In the genomic region with DNA sequence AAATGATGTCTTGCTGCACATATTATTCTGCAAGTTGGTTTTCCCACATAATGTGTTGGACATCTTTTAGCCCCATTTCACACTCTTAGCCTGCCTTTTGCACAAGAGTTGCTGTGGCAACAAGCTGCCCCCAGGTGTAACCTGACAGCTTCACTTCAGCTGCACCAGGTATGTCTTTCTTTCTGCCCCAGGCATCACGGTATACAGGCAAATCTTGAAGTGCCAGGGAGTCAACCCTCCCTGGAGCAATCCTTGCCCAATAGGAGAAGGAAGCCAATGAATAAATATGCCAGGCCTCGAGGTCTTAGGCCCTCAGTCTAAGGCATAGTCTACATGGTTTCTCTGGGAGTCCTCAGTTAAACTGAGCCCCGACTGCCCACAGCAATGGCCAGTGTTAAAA, we compare ENCODE assay signal across 27 cellular contexts. TPM values are rescaled to one million over a fixed set of nuclear protein-coding genes. Genes with fewer than 3 reads are reported as not detected.
"Had no signal": no experiment of that assay in that cellular context is flagged by ENCODE, and none has a peak within 500 bp of the region (broad histone marks: within the 10 kb centered on the region; RNA-seq: fewer than 3 reads in every experiment).

No MANE protein-coding gene starts in this region.

- DNase-seq: activated CD4-positive, alpha-beta T cell treated with anti-CD3 and anti-CD28 coated beads for 4 hours; activated CD8-positive, alpha-beta memory T cell treated with anti-CD3 and anti-CD28 coated beads, Interleukin-2, amount 50 U/mL, for 48 hours; activated CD8-positive, alpha-beta T cell treated with anti-CD3 and anti-CD28 coated beads, Interleukin-2, amount 10 ng/mL, durations not matched to agents 7 days and 5 days; activated naive CD4-positive, alpha-beta T cell treated with anti-CD3 and anti-CD28 coated beads, Interleukin-2, amount 50 U/mL, for 16 hours; activated naive CD8-positive, alpha-beta T cell treated with anti-CD3 and anti-CD28 coated beads, Interleukin-2, amount 10 ng/mL, durations not matched to agents 7 days and 5 days; activated T-cell treated with anti-CD3 and anti-CD28 coated beads, Interleukin-2, amount 50 U/mL, for 1 hour; adrenal gland; anterior cingulate cortex; cerebellar nuclear complex; Kasumi-1; KBM-7; NCI-H1105 treated with DMSO at 0.1 percent for 48 hours; NCI-H1436 treated with DMSO at 0.1 percent for 48 hours; NCI-H187; NCI-H2081; NCI-H2171; NCI-H2227 treated with DMSO at 0.1 percent for 48 hours; NCI-H526; NCI-H82; PC-3; SHP77 treated with DMSO at 0.1 percent for 48 hours; T-helper 17 cell; T1000 had no signal

- H3K36me3 ChIP-seq: adrenal gland had no signal

- H3K27me3 ChIP-seq: adrenal gland had no signal

- H3K4me3 ChIP-seq: adrenal gland had no signal

- ATAC-seq: activated CD4-positive, CD25-positive, alpha-beta regulatory T cell treated with anti-CD3 and anti-CD28 coated beads, Interleukin-2, amount 50 U/mL, for 24 hours; activated CD8-positive, alpha-beta T cell treated with anti-CD3 and anti-CD28 coated beads, Interleukin-2, amount 10 ng/mL, durations not matched to agents 7 days and 5 days; PC-3; T-helper 17 cell had no signal

RNA-seq across cellular contexts. Expression of gene C1QL2, which starts 31.8 kb away (rescaled TPM):
- total RNA-seq: activated CD8-positive, alpha-beta T cell treated with anti-CD3 and anti-CD28 coated beads, Interleukin-2, amount 10 ng/mL, durations not matched to agents 7 days and 5 days; activated naive CD8-positive, alpha-beta T cell treated with anti-CD3 and anti-CD28 coated beads, Interleukin-2, amount 10 ng/mL, durations not matched to agents 7 days and 5 days; adrenal gland; cardiac septum; NCI-H460; PC-3; SK-MEL-5; T-helper 17 cell had no signal
